ENCODE assay signal across 10 cellular contexts in the genomic region with DNA sequence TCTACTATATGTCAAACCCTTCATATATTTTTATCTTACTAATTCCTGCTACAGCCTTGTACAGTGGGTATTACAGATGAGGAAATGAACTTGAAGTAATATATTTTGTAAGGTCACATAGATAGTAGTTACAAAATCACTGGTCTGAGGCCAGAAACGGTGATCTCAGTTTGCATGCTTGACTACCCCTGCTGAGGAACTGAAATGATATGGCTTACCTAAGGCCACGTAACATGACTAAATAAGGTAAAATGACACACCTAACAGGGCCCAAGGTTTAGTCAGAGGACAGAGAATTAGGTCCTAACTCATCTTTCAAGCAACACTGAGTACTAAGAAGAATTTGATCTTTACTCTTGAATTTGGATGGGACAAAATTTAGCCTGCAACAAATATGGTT. TPM values are rescaled to one million over a fixed set of nuclear protein-coding genes. Genes with fewer than 3 reads are reported as not detected.
A peak's percentile ranks its signal among the peaks of the same experiment; 100 is the strongest.
DNase-seq lines count a peak whose midpoint lies in the region; ATAC-seq and TF ChIP-seq lines count a peak whose summit lies in the region.
"Had no signal": no experiment of that assay in that cellular context is flagged by ENCODE, and none has a peak within 500 bp of the region (broad histone marks: within the 10 kb centered on the region; RNA-seq: fewer than 3 reads in every experiment).

No MANE protein-coding gene starts in this region.

- H3K36me3 Mint-ChIP-seq in CD14-positive monocyte, result peaks cover 0 to under 1% of the 10 kb centered on the region in 2 donors
- H3K36me3 Mint-ChIP-seq: activated naive CD4-positive, alpha-beta T cell treated with anti-CD3 and anti-CD28 coated beads, Interleukin-2, amount 50 U/mL, for 24 hours had no signal

- peaks cover 37% of the 10 kb centered on the region for H3K4me1 Mint-ChIP-seq in CD14-positive monocyte

- peak; percentile 36 for ATAC-seq in HG03103 (IDR thresholded peaks at IDR 0.05; ENCODE audit: low read depth, unreplicated experiment)
- ATAC-seq: activated CD4-positive, CD25-positive, alpha-beta regulatory T cell treated with anti-CD3 and anti-CD28 coated beads, Interleukin-2, amount 50 U/mL, for 24 hours had no signal

- H3K27ac Mint-ChIP-seq in CD14-positive monocyte, result peak overlapping the region in 4 of 7 donors; percentile 32 to 81 (median 52)
- H3K27ac Mint-ChIP-seq: activated naive CD4-positive, alpha-beta T cell treated with anti-CD3 and anti-CD28 coated beads, Interleukin-2, amount 50 U/mL, for 24 hours had no signal

- H3K27me3 Mint-ChIP-seq in CD14-positive monocyte (ENCODE audit: low read depth in 3 of 3), result no peaks in the 10 kb centered on the region
- H3K27me3 Mint-ChIP-seq: activated naive CD4-positive, alpha-beta T cell treated with anti-CD3 and anti-CD28 coated beads, Interleukin-2, amount 50 U/mL, for 24 hours had no signal

- DNase-seq in CD14-positive monocyte (ENCODE audit: low spot score) (no peak), GM19238 (ENCODE audit: insufficient read length, low spot score) (peak; percentile 3), NOMO-1 treated with dmso at 0.1 percent for 144 hours (lab: John Stamatoyannopoulos, UW; ENCODE audit: unreplicated experiment) (peak; percentile 46), NCI-H1092 treated with DMSO at 0.1 percent for 48 hours (lab: John Stamatoyannopoulos, UW) (no peak), pons (ENCODE audit: low spot score) (no peak), HPDE6-E6E7 (ENCODE audit: extremely low spot score) (no peak), ACHN (no peak)

- H3K9me3 Mint-ChIP-seq in CD14-positive monocyte, result no peaks in the 10 kb centered on the region
- H3K9me3 Mint-ChIP-seq: activated naive CD4-positive, alpha-beta T cell treated with anti-CD3 and anti-CD28 coated beads, Interleukin-2, amount 50 U/mL, for 24 hours had no signal

- no peak overlapping the region for H3K4me3 Mint-ChIP-seq in CD14-positive monocyte
- H3K4me3 Mint-ChIP-seq: activated naive CD4-positive, alpha-beta T cell treated with anti-CD3 and anti-CD28 coated beads, Interleukin-2, amount 50 U/mL, for 24 hours had no signal

- in situ Hi-C loops in ACHN (cut with HindIII; ENCODE audit: low pct_ligation_motif_present, low pct_unique_long_range_greater_than_20kb, low sequenced_read_pairs), result no loop called here

- TF ChIP-seq CTCF in CD14-positive monocyte (IDR thresholded peaks at IDR 0.05), result no peak

- intact Hi-C loops in CD14-positive monocyte (cut with micrococcal nuclease), result no loop called here

RNA-seq across cellular contexts. Expression of gene COMMD8, which starts 1.5 kb away (rescaled TPM):
- 10 to 100 TPM; 71.8 to 90.8 TPM for polyA plus RNA-seq in CD14-positive monocyte

RNA-seq across cellular contexts. Expression of gene ATP10D, which starts 20.1 kb away (rescaled TPM):
- polyA plus RNA-seq in CD14-positive monocyte, result 10 to 100 TPM in 1 of 2 donors, 1 to 10 TPM in 1; 8.4 to 16.9 TPM

Comparison
In these comparisons a context has a peak if more than half of its experiments do, and no peak if none do; other contexts are left out.
1. DNase-seq: peak in GM19238 (single experiment) and NOMO-1 treated with dmso at 0.1 percent for 144 hours (single experiment); none in CD14-positive monocyte (single experiment), NCI-H1092 treated with DMSO at 0.1 percent for 48 hours (single experiment), pons (single experiment), HPDE6-E6E7 (single experiment) and ACHN (single experiment).